1 cellular context compared by ENCODE assay signal in the genomic region with DNA sequence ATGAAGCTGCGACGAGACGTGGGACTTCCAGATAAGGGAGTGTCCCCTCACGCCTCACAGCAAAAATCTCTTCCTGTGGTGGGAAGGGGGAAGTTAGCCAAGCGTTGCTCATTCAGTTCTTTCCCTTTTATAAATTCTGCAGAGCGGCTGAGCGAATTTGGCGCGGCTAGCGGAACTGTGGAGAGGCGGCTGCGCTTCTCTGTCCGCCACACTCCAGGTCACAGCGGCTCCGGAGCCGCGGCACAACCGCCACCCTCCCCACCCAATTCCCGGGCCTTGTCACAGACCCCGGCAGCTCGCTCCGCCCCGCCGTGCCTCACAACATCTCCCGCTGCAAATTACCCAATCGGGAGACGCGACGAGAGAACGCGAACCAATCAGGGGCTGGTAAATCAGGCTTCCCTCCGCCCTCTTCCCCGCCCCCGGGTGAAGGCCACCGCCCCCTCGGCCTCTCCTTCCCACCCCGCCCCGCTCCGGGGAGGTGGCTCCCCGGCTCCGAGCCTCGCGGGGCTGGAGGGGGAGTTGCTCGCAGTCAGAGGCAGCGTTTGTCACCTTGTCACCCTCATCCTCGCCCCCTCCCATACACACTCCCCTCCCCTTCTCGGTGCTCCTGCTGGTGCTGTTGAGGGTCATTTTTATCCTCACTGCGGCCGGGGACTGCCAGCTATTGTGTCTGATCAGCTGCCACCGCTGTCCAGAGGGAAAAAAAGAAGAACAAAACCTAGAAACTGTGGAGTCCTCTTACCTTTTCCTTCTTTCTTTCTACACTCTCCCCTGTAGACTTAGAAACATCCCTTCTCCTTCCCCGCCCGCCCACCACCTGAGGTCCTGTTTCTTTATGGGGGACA.
A peak's percentile ranks its signal among the peaks of the same experiment; 100 is the strongest.
TF ChIP-seq lines count a peak whose summit lies in the region.

No MANE protein-coding gene starts in this region.

TF ChIP-seq in SK-N-SH, 30 proteins besides CTCF, POLR2A, EP300 and RAD21 (continued from another document):
- TF ChIP-seq, protein P1, sequence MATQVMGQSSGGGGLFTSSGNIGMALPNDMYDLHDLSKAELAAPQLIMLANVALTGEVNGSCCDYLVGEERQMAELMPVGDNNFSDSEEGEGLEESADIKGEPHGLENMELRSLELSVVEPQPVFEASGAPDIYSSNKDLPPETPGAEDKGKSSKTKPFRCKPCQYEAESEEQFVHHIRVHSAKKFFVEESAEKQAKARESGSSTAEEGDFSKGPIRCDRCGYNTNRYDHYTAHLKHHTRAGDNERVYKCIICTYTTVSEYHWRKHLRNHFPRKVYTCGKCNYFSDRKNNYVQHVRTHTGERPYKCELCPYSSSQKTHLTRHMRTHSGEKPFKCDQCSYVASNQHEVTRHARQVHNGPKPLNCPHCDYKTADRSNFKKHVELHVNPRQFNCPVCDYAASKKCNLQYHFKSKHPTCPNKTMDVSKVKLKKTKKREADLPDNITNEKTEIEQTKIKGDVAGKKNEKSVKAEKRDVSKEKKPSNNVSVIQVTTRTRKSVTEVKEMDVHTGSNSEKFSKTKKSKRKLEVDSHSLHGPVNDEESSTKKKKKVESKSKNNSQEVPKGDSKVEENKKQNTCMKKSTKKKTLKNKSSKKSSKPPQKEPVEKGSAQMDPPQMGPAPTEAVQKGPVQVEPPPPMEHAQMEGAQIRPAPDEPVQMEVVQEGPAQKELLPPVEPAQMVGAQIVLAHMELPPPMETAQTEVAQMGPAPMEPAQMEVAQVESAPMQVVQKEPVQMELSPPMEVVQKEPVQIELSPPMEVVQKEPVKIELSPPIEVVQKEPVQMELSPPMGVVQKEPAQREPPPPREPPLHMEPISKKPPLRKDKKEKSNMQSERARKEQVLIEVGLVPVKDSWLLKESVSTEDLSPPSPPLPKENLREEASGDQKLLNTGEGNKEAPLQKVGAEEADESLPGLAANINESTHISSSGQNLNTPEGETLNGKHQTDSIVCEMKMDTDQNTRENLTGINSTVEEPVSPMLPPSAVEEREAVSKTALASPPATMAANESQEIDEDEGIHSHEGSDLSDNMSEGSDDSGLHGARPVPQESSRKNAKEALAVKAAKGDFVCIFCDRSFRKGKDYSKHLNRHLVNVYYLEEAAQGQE (IDR thresholded peaks at IDR 0.05; ENCODE audit: low read depth, low read length) = peak; percentile 11; the same call in 1 of the 2 replicates
- TF ChIP-seq TEAD4 (IDR thresholded peaks at IDR 0.05; ENCODE audit: borderline replicate concordance, insufficient read depth) (no peak), TCF12 (IDR thresholded peaks at IDR 0.05) (0 out of 2 replicates have a peak, but pooled peaks have one; percentile 9), POLR2AphosphoS5 (IDR thresholded peaks at IDR 0.05; ENCODE audit: low read depth, low read length) (peak; percentile 80), NRF1 (IDR thresholded peaks at IDR 0.05; ENCODE audit: low read depth, low read length) (no peak), GATA2 (CRISPR knock-in tag; IDR thresholded peaks at IDR 0.05) (no peak), RCOR1 (IDR thresholded peaks at IDR 0.05; ENCODE audit: low read length) (no peak), RFX5 (IDR thresholded peaks at IDR 0.05; ENCODE audit: low read length) (peak; percentile 88)
- TF ChIP-seq, protein P2, sequence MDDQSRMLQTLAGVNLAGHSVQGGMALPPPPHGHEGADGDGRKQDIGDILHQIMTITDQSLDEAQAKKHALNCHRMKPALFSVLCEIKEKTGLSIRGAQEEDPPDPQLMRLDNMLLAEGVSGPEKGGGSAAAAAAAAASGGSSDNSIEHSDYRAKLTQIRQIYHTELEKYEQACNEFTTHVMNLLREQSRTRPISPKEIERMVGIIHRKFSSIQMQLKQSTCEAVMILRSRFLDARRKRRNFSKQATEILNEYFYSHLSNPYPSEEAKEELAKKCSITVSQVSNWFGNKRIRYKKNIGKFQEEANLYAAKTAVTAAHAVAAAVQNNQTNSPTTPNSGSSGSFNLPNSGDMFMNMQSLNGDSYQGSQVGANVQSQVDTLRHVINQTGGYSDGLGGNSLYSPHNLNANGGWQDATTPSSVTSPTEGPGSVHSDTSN (IDR thresholded peaks at IDR 0.05) = peak; percentile 45
